ENCODE assay signal across 22 cellular contexts in genomic region chr12:104165801-104166200, GRCh38. TPM values are rescaled to one million over a fixed set of nuclear protein-coding genes. Genes with fewer than 3 reads are reported as not detected.
DNase-seq lines count a peak whose midpoint lies in the region; ATAC-seq, FAIRE-seq and TF ChIP-seq lines count a peak whose summit lies in the region.
"Had no signal": no experiment of that assay in that cellular context is flagged by ENCODE, and none has a peak within 500 bp of the region (broad histone marks: within the 10 kb centered on the region; RNA-seq: fewer than 3 reads in every experiment).

No MANE protein-coding gene starts in this region.

- intact Hi-C loops in endothelial cell of umbilical vein (cut with micrococcal nuclease) (no loop called here), heart right ventricle (cut with DNase I) (no loop called here), left lung (cut with DNase I) (no loop called here)

- H3K9ac ChIP-seq in endothelial cell of umbilical vein (replicated peaks; ENCODE audit: extremely low read depth, insufficient read depth, low read length): no peak overlapping the region
- H3K9ac ChIP-seq: BLaER1 treated with 17β-estradiol and CSF1 and Interleukin-3, amounts not matched to agents 10 nM and 100 nM; GM23248 had no signal

- H4K20me1 ChIP-seq in endothelial cell of umbilical vein (replicated peaks; ENCODE audit: control insufficient read depth, extremely low read depth, insufficient read depth, low read length): no peaks in the 10 kb centered on the region
- H4K20me1 ChIP-seq: BLaER1 treated with 17β-estradiol and CSF1 and Interleukin-3, amounts not matched to agents 10 nM and 100 nM had no signal

- POLR2A ChIA-PET in endothelial cell of umbilical vein (lab: Charles Lee): no interaction called here

- H3K36me3 ChIP-seq in endothelial cell of umbilical vein (ENCODE audit: control insufficient read depth in 2 of 2, extremely low read depth in 1 of 2, insufficient read depth in 2 of 2, low read length in 2 of 2): no peaks in the 10 kb centered on the region
- no peaks in the 10 kb centered on the region for H3K36me3 ChIP-seq in heart right ventricle
- no peaks in the 10 kb centered on the region for H3K36me3 ChIP-seq in left lung
- H3K36me3 ChIP-seq: BLaER1 treated with 17β-estradiol and CSF1 and Interleukin-3, amounts not matched to agents 10 nM and 100 nM had no signal

- H3K79me2 ChIP-seq in endothelial cell of umbilical vein (ENCODE audit: control insufficient read depth, insufficient read depth, low read length): no peaks in the 10 kb centered on the region

- no TSS peak for BruUV-seq in endothelial cell of umbilical vein (replicated peaks; lab: Mats Ljungman, UMichigan)

- H3K27me3 ChIP-seq in endothelial cell of umbilical vein (ENCODE audit: control insufficient read depth in 2 of 2, insufficient read depth in 2 of 2, low read length in 2 of 2) (no peaks in the 10 kb centered on the region), heart right ventricle (no peaks in the 10 kb centered on the region), left lung (no peaks in the 10 kb centered on the region)
- H3K27me3 ChIP-seq: BLaER1 treated with 17β-estradiol and CSF1 and Interleukin-3, amounts not matched to agents 10 nM and 100 nM had no signal

- no peak for FAIRE-seq in endothelial cell of umbilical vein (lab: Jason Lieb, UNC)
- FAIRE-seq: GM12892 had no signal

- dilution Hi-C loops in endothelial cell of umbilical vein (cut with MboI; ENCODE audit: extremely low pct_ligation_motif_present, low sequenced_read_pairs): no loop called here

- H3K4me3 ChIP-seq in endothelial cell of umbilical vein (replicated peaks in 1 of 3; ENCODE audit: insufficient read depth in 1 of 3, low read depth in 1 of 3, low read length in 3 of 3) (no peak overlapping the region), heart right ventricle (no peak overlapping the region), left lung (no peak overlapping the region)
- H3K4me3 ChIP-seq: BLaER1 treated with 17β-estradiol and CSF1 and Interleukin-3, amounts not matched to agents 10 nM and 100 nM; GM23248; PC-9 had no signal

- ATAC-seq in heart right ventricle (peak; percentile 38 to 93 (median 81)), left lung (peak; percentile 36), HG03439 (IDR thresholded peaks at IDR 0.05; ENCODE audit: unreplicated experiment) (no peak), GM19397 (IDR thresholded peaks at IDR 0.05; ENCODE audit: unreplicated experiment) (no peak)

- H3K4me1 ChIP-seq in endothelial cell of umbilical vein (ENCODE audit: control insufficient read depth, extremely low read depth, insufficient read depth, low read length) (peaks cover 6% of the 10 kb centered on the region), heart right ventricle (peaks cover 4 to 32% (median 18%) of the 10 kb centered on the region in 9 donors), left lung (peaks cover 0 to 5% of the 10 kb centered on the region in 2 donors)

- no peak overlapping the region for H2AFZ ChIP-seq in endothelial cell of umbilical vein (ENCODE audit: low read depth, low read length)
- H2AFZ ChIP-seq: GM23248, PC-9 had no signal

- H3K27ac ChIP-seq in endothelial cell of umbilical vein (ENCODE audit: insufficient read depth, low read depth, low read length) (no peak overlapping the region), heart right ventricle (peak overlapping the region in 8 of 10 donors; percentile 1 to 68 (median 38)), left lung (no peak overlapping the region)
- H3K27ac ChIP-seq: BLaER1 treated with 17β-estradiol and CSF1 and Interleukin-3, amounts not matched to agents 10 nM and 100 nM; GM23248; PC-9 had no signal

- H3K9me3 ChIP-seq in endothelial cell of umbilical vein (replicated peaks; ENCODE audit: control insufficient read depth, insufficient read depth, low read length) (no peaks in the 10 kb centered on the region), heart right ventricle (no peaks in the 10 kb centered on the region), left lung (no peaks in the 10 kb centered on the region)

- TF ChIP-seq POLR2A in endothelial cell of umbilical vein (IDR thresholded peaks at IDR 0.05; ENCODE audit: low read depth, low read length) (no peak), erythroblast (IDR thresholded peaks at IDR 0.05; ENCODE audit: low read length) (no peak)

- 43 to 50% methylated on average over 2 of the region's 2 CpGs for WGBS in heart right ventricle, 2 donors

- no peaks in the 10 kb centered on the region for H3K9me1 ChIP-seq in endothelial cell of umbilical vein (replicated peaks; ENCODE audit: control insufficient read depth, extremely low read depth, insufficient read depth, low read length)

- CTCF ChIA-PET in endothelial cell of umbilical vein (lab: Charles Lee): interaction anchor here (1.0 to 1.8 kb wide), 2 partner anchors 12 to 28 kb away, joined by 4 read pairs; partner anchors contain the start of gene NFYB

- DNase-seq in endothelial cell of umbilical vein (ENCODE audit: low read depth, low spot score) (peak; percentile 55), heart right ventricle (peak; percentile 14 to 18), left lung (no peak), midbrain (lab: John Stamatoyannopoulos, UW) (no peak), erythroblast (lab: John Stamatoyannopoulos, UW) (no peak)
- DNase-seq: CD4-positive, alpha-beta memory T cell; GM23248; H9; KG1; NCI-H1092; NCI-H1436; NCI-H187 treated with DMSO at 0.1 percent for 48 hours; NCI-H2227 treated with DMSO at 0.1 percent for 48 hours; NCI-H510A treated with DMSO at 0.1 percent for 48 hours; NCI-H748 treated with DMSO at 0.1 percent for 48 hours; PC-9; RPMI8226; SIG-M5 had no signal

- TF ChIP-seq CTCF in endothelial cell of umbilical vein (IDR thresholded peaks at IDR 0.05; ENCODE audit: extremely low read depth in 1 of 2, insufficient read depth in 1 of 2, low read depth in 1 of 2, low read length in 2 of 2) (no peak), heart right ventricle (IDR thresholded peaks at IDR 0.05) (no peak), left lung (IDR thresholded peaks at IDR 0.05) (no peak)

- no peak overlapping the region for H3K4me2 ChIP-seq in endothelial cell of umbilical vein (ENCODE audit: insufficient read depth, low read length)
- H3K4me2 ChIP-seq: BLaER1 treated with 17β-estradiol and CSF1 and Interleukin-3, amounts not matched to agents 10 nM and 100 nM; PC-9 had no signal

TF ChIP-seq in endothelial cell of umbilical vein, 7 proteins besides CTCF, POLR2A, EP300 and RAD21:
- TF ChIP-seq EZH2 (IDR thresholded peaks at IDR 0.05; ENCODE audit: borderline replicate concordance, low read depth, low read length, severe bottlenecking) (no peak), MAX (IDR thresholded peaks at IDR 0.05; ENCODE audit: insufficient read depth, insufficient read length) (no peak), POLR2AphosphoS5 (IDR thresholded peaks at IDR 0.05; ENCODE audit: insufficient read depth, low read depth, low read length) (no peak), JUN (IDR thresholded peaks at IDR 0.05; ENCODE audit: borderline replicate concordance, insufficient read depth, insufficient read length, low read depth) (no peak), GATA2 (IDR thresholded peaks at IDR 0.05; ENCODE audit: insufficient read depth, insufficient read length, low read depth, low read length) (no peak), FOS (IDR thresholded peaks at IDR 0.05; ENCODE audit: borderline replicate concordance, insufficient read depth, low read length) (no peak), MYC (IDR thresholded peaks at IDR 0.05; ENCODE audit: low read depth, low read length) (no peak)

RNA-seq across cellular contexts. Expression of gene NFYB, which starts 27.8 kb away (rescaled TPM):
- 18.9 and 23.3 TPM in 2 replicates for total RNA-seq in endothelial cell of umbilical vein
- 9.7 and 10.2 TPM in 2 replicates for polyA plus RNA-seq in endothelial cell of umbilical vein
- polyA plus RNA-seq in endothelial cell of umbilical vein (2011; cell fraction: cytosol; rRNA removed): 11.5 and 12.3 TPM in 2 replicates
- polyA plus RNA-seq in endothelial cell of umbilical vein (2011; cell fraction: nucleus; rRNA removed): 15.3 and 23.8 TPM in 2 replicates
- polyA plus RNA-seq in endothelial cell of umbilical vein (2012): 17.9 and 27.0 TPM in 2 replicates
- 9.0 and 9.1 TPM in 2 replicates for polyA minus RNA-seq in endothelial cell of umbilical vein
- 13.9 TPM for polyA minus RNA-seq in endothelial cell of umbilical vein (2011; cell fraction: cytosol; rRNA and poly(A)+ RNA removed)
- polyA minus RNA-seq in endothelial cell of umbilical vein (2011; cell fraction: nucleus; rRNA and poly(A)+ RNA removed): 6.3 and 8.7 TPM in 2 replicates
- 10 to 100 TPM; 16.1 to 53.9 (median 23.6) TPM for total RNA-seq in heart right ventricle
- polyA plus RNA-seq in heart right ventricle: 10 to 100 TPM; 24.4 to 34.1 TPM
- total RNA-seq in left lung: 10 to 100 TPM; 25.0 to 29.8 TPM

RNA-seq across cellular contexts. Expression of gene TXNRD1, which starts 49.8 kb away (rescaled TPM):
- total RNA-seq in endothelial cell of umbilical vein: 465 and 566 TPM in 2 replicates
- 278 and 309 TPM in 2 replicates for polyA plus RNA-seq in endothelial cell of umbilical vein
- 456 and 556 TPM in 2 replicates for polyA plus RNA-seq in endothelial cell of umbilical vein (2011; cell fraction: cytosol; rRNA removed)
- polyA plus RNA-seq in endothelial cell of umbilical vein (2011; cell fraction: nucleus; rRNA removed): 371 and 409 TPM in 2 replicates
- polyA plus RNA-seq in endothelial cell of umbilical vein (2012): 367 and 453 TPM in 2 replicates
- polyA minus RNA-seq in endothelial cell of umbilical vein: 734 and 1,002 TPM in 2 replicates
- polyA minus RNA-seq in endothelial cell of umbilical vein (2011; cell fraction: cytosol; rRNA and poly(A)+ RNA removed): 206 TPM
- polyA minus RNA-seq in endothelial cell of umbilical vein (2011; cell fraction: nucleus; rRNA and poly(A)+ RNA removed): 326 and 358 TPM in 2 replicates
- total RNA-seq in heart right ventricle: 100 to 1,000 TPM in 2 of 10 donors, 10 to 100 TPM in 8; 57.7 to 113 (median 86.9) TPM
- polyA plus RNA-seq in heart right ventricle: 10 to 100 TPM; 20.6 to 60.2 TPM
- total RNA-seq in left lung: 100 to 1,000 TPM; 111 to 174 TPM

Comparison
In these comparisons a context has a peak if more than half of its experiments do, and no peak if none do; other contexts are left out.
1. DNase-seq: peak in endothelial cell of umbilical vein (single experiment) and heart right ventricle (2 of 2); none in left lung (0 of 2), midbrain (single experiment) and erythroblast (0 of 2).
2. H3K27ac ChIP-seq: peak in heart right ventricle (8 of 10); none in endothelial cell of umbilical vein (single experiment) and left lung (0 of 2).
3. ATAC-seq: peak in heart right ventricle (8 of 8) and left lung (single experiment); none in HG03439 (single experiment) and GM19397 (single experiment).